1 cellular context compared by ENCODE assay signal in the genomic region with DNA sequence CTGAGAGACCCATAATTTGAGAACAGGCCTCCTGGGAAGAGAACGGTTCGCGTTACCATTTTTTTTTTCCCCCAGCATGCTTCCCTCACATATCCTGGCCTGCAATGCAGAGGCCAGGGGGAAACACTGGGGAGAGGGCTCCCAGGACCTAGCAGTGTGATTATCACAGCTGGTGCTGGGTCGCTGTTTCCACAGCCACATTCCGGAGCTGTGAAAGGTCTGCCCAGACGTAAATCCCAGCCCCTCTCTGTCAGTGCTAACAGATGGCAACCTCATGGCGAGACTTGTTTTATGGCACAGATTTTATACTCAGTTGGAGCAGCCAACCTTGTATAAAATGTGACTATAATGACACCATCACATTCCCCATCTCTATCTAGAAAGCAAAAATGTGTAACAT.
A peak's percentile ranks its signal among the peaks of the same experiment; 100 is the strongest.
TF ChIP-seq lines count a peak whose summit lies in the region.

No MANE protein-coding gene starts in this region.

TF ChIP-seq in SK-N-SH, 30 proteins besides CTCF, POLR2A, EP300 and RAD21:
- TF ChIP-seq, protein P1, sequence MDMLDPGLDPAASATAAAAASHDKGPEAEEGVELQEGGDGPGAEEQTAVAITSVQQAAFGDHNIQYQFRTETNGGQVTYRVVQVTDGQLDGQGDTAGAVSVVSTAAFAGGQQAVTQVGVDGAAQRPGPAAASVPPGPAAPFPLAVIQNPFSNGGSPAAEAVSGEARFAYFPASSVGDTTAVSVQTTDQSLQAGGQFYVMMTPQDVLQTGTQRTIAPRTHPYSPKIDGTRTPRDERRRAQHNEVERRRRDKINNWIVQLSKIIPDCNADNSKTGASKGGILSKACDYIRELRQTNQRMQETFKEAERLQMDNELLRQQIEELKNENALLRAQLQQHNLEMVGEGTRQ (IDR thresholded peaks at IDR 0.05; ENCODE audit: borderline replicate concordance, low read depth, low read length) = no peak
- TF ChIP-seq, protein P2, sequence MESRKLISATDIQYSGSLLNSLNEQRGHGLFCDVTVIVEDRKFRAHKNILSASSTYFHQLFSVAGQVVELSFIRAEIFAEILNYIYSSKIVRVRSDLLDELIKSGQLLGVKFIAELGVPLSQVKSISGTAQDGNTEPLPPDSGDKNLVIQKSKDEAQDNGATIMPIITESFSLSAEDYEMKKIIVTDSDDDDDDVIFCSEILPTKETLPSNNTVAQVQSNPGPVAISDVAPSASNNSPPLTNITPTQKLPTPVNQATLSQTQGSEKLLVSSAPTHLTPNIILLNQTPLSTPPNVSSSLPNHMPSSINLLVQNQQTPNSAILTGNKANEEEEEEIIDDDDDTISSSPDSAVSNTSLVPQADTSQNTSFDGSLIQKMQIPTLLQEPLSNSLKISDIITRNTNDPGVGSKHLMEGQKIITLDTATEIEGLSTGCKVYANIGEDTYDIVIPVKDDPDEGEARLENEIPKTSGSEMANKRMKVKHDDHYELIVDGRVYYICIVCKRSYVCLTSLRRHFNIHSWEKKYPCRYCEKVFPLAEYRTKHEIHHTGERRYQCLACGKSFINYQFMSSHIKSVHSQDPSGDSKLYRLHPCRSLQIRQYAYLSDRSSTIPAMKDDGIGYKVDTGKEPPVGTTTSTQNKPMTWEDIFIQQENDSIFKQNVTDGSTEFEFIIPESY (IDR thresholded peaks at IDR 0.05; ENCODE audit: borderline replicate concordance, low read depth) = no peak
- TF ChIP-seq SMC3 (IDR thresholded peaks at IDR 0.05; ENCODE audit: low read depth, low read length) (no peak), NRF1 (IDR thresholded peaks at IDR 0.05; ENCODE audit: low read depth, low read length) (no peak), TCF12 (IDR thresholded peaks at IDR 0.05) (no peak), TEAD4 (IDR thresholded peaks at IDR 0.05; ENCODE audit: borderline replicate concordance, insufficient read depth) (no peak), MXI1 (IDR thresholded peaks at IDR 0.05; ENCODE audit: low read depth, low read length) (peak; percentile 83; the same call in 1 of the 2 replicates), CHD2 (IDR thresholded peaks at IDR 0.05; ENCODE audit: low read length, partially characterized antibody) (peak; percentile 49), RCOR1 (IDR thresholded peaks at IDR 0.05; ENCODE audit: low read length) (peak; percentile 91), POLR2AphosphoS5 (IDR thresholded peaks at IDR 0.05; ENCODE audit: low read depth, low read length) (no peak), GABPA (IDR thresholded peaks at IDR 0.05; ENCODE audit: low read depth) (no peak), MEF2A (IDR thresholded peaks at IDR 0.05; ENCODE audit: borderline replicate concordance, low read depth) (no peak), JUND (IDR thresholded peaks at IDR 0.05) (no peak), FOXJ3 (CRISPR knock-in tag; IDR thresholded peaks at IDR 0.05) (peak; percentile 58; the same call in 1 of the 2 replicates), YY1 (IDR thresholded peaks at IDR 0.05; ENCODE audit: low read depth) (no peak)
- TF ChIP-seq, protein P3, sequence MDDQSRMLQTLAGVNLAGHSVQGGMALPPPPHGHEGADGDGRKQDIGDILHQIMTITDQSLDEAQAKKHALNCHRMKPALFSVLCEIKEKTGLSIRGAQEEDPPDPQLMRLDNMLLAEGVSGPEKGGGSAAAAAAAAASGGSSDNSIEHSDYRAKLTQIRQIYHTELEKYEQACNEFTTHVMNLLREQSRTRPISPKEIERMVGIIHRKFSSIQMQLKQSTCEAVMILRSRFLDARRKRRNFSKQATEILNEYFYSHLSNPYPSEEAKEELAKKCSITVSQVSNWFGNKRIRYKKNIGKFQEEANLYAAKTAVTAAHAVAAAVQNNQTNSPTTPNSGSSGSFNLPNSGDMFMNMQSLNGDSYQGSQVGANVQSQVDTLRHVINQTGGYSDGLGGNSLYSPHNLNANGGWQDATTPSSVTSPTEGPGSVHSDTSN (IDR thresholded peaks at IDR 0.05) = no peak
- TF ChIP-seq, protein P4, sequence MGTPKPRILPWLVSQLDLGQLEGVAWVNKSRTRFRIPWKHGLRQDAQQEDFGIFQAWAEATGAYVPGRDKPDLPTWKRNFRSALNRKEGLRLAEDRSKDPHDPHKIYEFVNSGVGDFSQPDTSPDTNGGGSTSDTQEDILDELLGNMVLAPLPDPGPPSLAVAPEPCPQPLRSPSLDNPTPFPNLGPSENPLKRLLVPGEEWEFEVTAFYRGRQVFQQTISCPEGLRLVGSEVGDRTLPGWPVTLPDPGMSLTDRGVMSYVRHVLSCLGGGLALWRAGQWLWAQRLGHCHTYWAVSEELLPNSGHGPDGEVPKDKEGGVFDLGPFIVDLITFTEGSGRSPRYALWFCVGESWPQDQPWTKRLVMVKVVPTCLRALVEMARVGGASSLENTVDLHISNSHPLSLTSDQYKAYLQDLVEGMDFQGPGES (IDR thresholded peaks at IDR 0.05; ENCODE audit: low read depth, low read length) = no peak
- TF ChIP-seq, protein P5, sequence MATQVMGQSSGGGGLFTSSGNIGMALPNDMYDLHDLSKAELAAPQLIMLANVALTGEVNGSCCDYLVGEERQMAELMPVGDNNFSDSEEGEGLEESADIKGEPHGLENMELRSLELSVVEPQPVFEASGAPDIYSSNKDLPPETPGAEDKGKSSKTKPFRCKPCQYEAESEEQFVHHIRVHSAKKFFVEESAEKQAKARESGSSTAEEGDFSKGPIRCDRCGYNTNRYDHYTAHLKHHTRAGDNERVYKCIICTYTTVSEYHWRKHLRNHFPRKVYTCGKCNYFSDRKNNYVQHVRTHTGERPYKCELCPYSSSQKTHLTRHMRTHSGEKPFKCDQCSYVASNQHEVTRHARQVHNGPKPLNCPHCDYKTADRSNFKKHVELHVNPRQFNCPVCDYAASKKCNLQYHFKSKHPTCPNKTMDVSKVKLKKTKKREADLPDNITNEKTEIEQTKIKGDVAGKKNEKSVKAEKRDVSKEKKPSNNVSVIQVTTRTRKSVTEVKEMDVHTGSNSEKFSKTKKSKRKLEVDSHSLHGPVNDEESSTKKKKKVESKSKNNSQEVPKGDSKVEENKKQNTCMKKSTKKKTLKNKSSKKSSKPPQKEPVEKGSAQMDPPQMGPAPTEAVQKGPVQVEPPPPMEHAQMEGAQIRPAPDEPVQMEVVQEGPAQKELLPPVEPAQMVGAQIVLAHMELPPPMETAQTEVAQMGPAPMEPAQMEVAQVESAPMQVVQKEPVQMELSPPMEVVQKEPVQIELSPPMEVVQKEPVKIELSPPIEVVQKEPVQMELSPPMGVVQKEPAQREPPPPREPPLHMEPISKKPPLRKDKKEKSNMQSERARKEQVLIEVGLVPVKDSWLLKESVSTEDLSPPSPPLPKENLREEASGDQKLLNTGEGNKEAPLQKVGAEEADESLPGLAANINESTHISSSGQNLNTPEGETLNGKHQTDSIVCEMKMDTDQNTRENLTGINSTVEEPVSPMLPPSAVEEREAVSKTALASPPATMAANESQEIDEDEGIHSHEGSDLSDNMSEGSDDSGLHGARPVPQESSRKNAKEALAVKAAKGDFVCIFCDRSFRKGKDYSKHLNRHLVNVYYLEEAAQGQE (IDR thresholded peaks at IDR 0.05; ENCODE audit: low read depth, low read length) = no peak
- TF ChIP-seq, protein P6, sequence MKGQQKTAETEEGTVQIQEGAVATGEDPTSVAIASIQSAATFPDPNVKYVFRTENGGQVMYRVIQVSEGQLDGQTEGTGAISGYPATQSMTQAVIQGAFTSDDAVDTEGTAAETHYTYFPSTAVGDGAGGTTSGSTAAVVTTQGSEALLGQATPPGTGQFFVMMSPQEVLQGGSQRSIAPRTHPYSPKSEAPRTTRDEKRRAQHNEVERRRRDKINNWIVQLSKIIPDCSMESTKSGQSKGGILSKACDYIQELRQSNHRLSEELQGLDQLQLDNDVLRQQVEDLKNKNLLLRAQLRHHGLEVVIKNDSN (IDR thresholded peaks at IDR 0.05; ENCODE audit: borderline replicate concordance, low read depth) = no peak
- TF ChIP-seq, protein P7, sequence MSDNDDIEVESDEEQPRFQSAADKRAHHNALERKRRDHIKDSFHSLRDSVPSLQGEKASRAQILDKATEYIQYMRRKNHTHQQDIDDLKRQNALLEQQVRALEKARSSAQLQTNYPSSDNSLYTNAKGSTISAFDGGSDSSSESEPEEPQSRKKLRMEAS (IDR thresholded peaks at IDR 0.05; ENCODE audit: low read depth) = no peak
TF ChIP-seq in SK-N-SH: peak in this region for 4.
